22 cellular contexts compared by ENCODE assay signal in genomic region chr1:151002006-151002405, GRCh38. TPM values are rescaled to one million over a fixed set of nuclear protein-coding genes. Genes with fewer than 3 reads are reported as not detected.
DNase-seq lines count a peak whose midpoint lies in the region; ATAC-seq and TF ChIP-seq lines count a peak whose summit lies in the region.
"Had no signal": no experiment of that assay in that cellular context is flagged by ENCODE, and none has a peak within 500 bp of the region (broad histone marks: within the 10 kb centered on the region; RNA-seq: fewer than 3 reads in every experiment).

No MANE protein-coding gene starts in this region.

- no peaks in the 10 kb centered on the region for H3K27me3 Mint-ChIP-seq in activated CD4-positive, alpha-beta T cell treated with anti-CD3 and anti-CD28 coated beads, Interleukin-2, amount 10 ng/mL, durations not matched to agents 7 days and 5 days

- H3K27ac ChIP-seq in lower lobe of right lung (peak overlapping the region; percentile 39), Peyer's patch (no peak overlapping the region)

- intact Hi-C loops in lower lobe of right lung (cut with DNase I): no loop called here

- H3K27ac Mint-ChIP-seq in activated CD4-positive, alpha-beta T cell treated with anti-CD3 and anti-CD28 coated beads, Interleukin-2, amount 10 ng/mL, durations not matched to agents 7 days and 5 days: peak overlapping the region; percentile 20

- H3K27me3 ChIP-seq in lower lobe of right lung (ENCODE audit: low read depth) (no peaks in the 10 kb centered on the region), Peyer's patch (no peaks in the 10 kb centered on the region)
- H3K27me3 ChIP-seq: MG63, testis had no signal

- H3K4me1 ChIP-seq in lower lobe of right lung (peaks cover 48% of the 10 kb centered on the region), Peyer's patch (peaks cover 0 to 38% (median 3%) of the 10 kb centered on the region in 4 donors)

- DNase-seq in activated CD4-positive, alpha-beta T cell treated with anti-CD3 and anti-CD28 coated beads, Interleukin-2, amount 10 ng/mL, durations not matched to agents 7 days and 5 days: no peak
- no peak for DNase-seq in activated CD4-positive, alpha-beta T cell treated with anti-CD3 and anti-CD28 coated beads for 48 hours
- DNase-seq in CD1c-positive myeloid dendritic cell (ENCODE audit: extremely low spot score): peak; percentile 67
- DNase-seq in SKM-1 (lab: John Stamatoyannopoulos, UW; ENCODE audit: unreplicated experiment): peak; percentile 68
- no peak for DNase-seq in lower lobe of right lung
- no peak for DNase-seq in Peyer's patch
- no peak for DNase-seq in G401 (ENCODE audit: low spot score)
- DNase-seq: ACHN; activated CD4-positive, CD25-positive, alpha-beta regulatory T cell; activated effector memory CD4-positive, alpha-beta T cell treated with Interleukin-2 at 50 U/mL for 16 hours; COR-L47; GOT3; hippocampal formation; MG63; NCI-H187; T-helper 2 cell had no signal

- CTCF ChIA-PET in activated CD4-positive, alpha-beta T cell treated with anti-CD3 and anti-CD28 coated beads, Interleukin-2, amount 10 ng/mL, durations not matched to agents 7 days and 5 days (lab: Charles Lee): interaction anchor here (0.7 to 0.9 kb wide), 2 partner anchors 22 to 24 kb away, joined by 3 read pairs; no protein-coding TSS in a partner anchor

- no peaks in the 10 kb centered on the region for H3K9me3 Mint-ChIP-seq in activated CD4-positive, alpha-beta T cell treated with anti-CD3 and anti-CD28 coated beads, Interleukin-2, amount 10 ng/mL, durations not matched to agents 7 days and 5 days
- H3K9me3 Mint-ChIP-seq: neural crest cell had no signal

- TF ChIP-seq CTCF in lower lobe of right lung (IDR thresholded peaks at IDR 0.05) (no peak), Peyer's patch (IDR thresholded peaks at IDR 0.05) (no peak)

- H3K36me3 Mint-ChIP-seq in activated CD4-positive, alpha-beta T cell treated with anti-CD3 and anti-CD28 coated beads, Interleukin-2, amount 10 ng/mL, durations not matched to agents 7 days and 5 days (ENCODE audit: low read depth): peaks cover 35% of the 10 kb centered on the region

- H3K36me3 ChIP-seq in lower lobe of right lung: peaks cover 55% of the 10 kb centered on the region
- peaks cover 0 to 57% (median 0%) of the 10 kb centered on the region in 3 donors for H3K36me3 ChIP-seq in Peyer's patch
- H3K36me3 ChIP-seq: MG63 had no signal

- TF ChIP-seq POLR2A in Peyer's patch (IDR thresholded peaks at IDR 0.05): no peak

- in situ Hi-C loops in G401 (cut with HindIII; ENCODE audit: low sequenced_read_pairs): no loop called here

- H3K9me3 ChIP-seq in lower lobe of right lung: no peaks in the 10 kb centered on the region
- H3K9me3 ChIP-seq in Peyer's patch: no peaks in the 10 kb centered on the region
- H3K9me3 ChIP-seq: MG63, testis had no signal

- H3K4me1 Mint-ChIP-seq in activated CD4-positive, alpha-beta T cell treated with anti-CD3 and anti-CD28 coated beads, Interleukin-2, amount 10 ng/mL, durations not matched to agents 7 days and 5 days: peaks cover 66% of the 10 kb centered on the region

- POLR2A ChIA-PET in activated CD4-positive, alpha-beta T cell treated with anti-CD3 and anti-CD28 coated beads, Interleukin-2, amount 10 ng/mL, durations not matched to agents 7 days and 5 days (lab: Charles Lee): no interaction called here

- ATAC-seq in lower lobe of right lung (no peak), HG02840 (IDR thresholded peaks at IDR 0.05; ENCODE audit: low FRiP score, unreplicated experiment) (no peak)

- no peak overlapping the region for H3K4me3 ChIP-seq in lower lobe of right lung
- no peak overlapping the region for H3K4me3 ChIP-seq in Peyer's patch
- H3K4me3 ChIP-seq: MG63, testis had no signal

- H3K4me3 Mint-ChIP-seq in activated CD4-positive, alpha-beta T cell treated with anti-CD3 and anti-CD28 coated beads, Interleukin-2, amount 10 ng/mL, durations not matched to agents 7 days and 5 days: no peak overlapping the region

RNA-seq across cellular contexts. Expression of gene MINDY1, which starts 4.7 kb away (rescaled TPM):
- total RNA-seq in activated CD4-positive, alpha-beta T cell treated with anti-CD3 and anti-CD28 coated beads, Interleukin-2, amount 10 ng/mL, durations not matched to agents 7 days and 5 days: 10 to 100 TPM; 23.9 to 24.3 TPM
- 27.8 TPM for total RNA-seq in lower lobe of right lung
- total RNA-seq in Peyer's patch: 10 to 100 TPM; 37.1 to 76.4 (median 57.4) TPM
- total RNA-seq in G401 (2014; rRNA removed; shearing (Covaris generic)): 8.1 and 12.7 TPM in 2 replicates

RNA-seq across cellular contexts. Expression of gene PRUNE1, which starts 6.2 kb away (rescaled TPM):
- 10 to 100 TPM; 18.8 to 19.1 TPM for total RNA-seq in activated CD4-positive, alpha-beta T cell treated with anti-CD3 and anti-CD28 coated beads, Interleukin-2, amount 10 ng/mL, durations not matched to agents 7 days and 5 days
- total RNA-seq in lower lobe of right lung (21.4 TPM), Peyer's patch (10 to 100 TPM; 21.7 to 28.1 (median 25.1) TPM)
- 9.4 and 12.0 TPM in 2 replicates for total RNA-seq in G401 (2014; rRNA removed; shearing (Covaris generic))

RNA-seq across cellular contexts. Expression of gene ANXA9, which starts 19.9 kb away (rescaled TPM):
- under 1 TPM in 1 of 2 experiments, not detected in 1; 0.10 TPM for total RNA-seq in activated CD4-positive, alpha-beta T cell treated with anti-CD3 and anti-CD28 coated beads, Interleukin-2, amount 10 ng/mL, durations not matched to agents 7 days and 5 days
- 0.68 TPM for total RNA-seq in lower lobe of right lung
- total RNA-seq in Peyer's patch: 1 to 10 TPM in 1 of 4 donors, under 1 TPM in 1, not detected in 2; 0.67 to 1.7 TPM
- 2.7 and 3.6 TPM in 2 replicates for total RNA-seq in G401 (2014; rRNA removed; shearing (Covaris generic))
- total RNA-seq: Daoy, endothelial cell of umbilical vein, neural crest cell, pulmonary artery endothelial cell had no signal

RNA-seq across cellular contexts. Expression of gene CERS2, which starts 27.4 kb away (rescaled TPM):
- total RNA-seq in activated CD4-positive, alpha-beta T cell treated with anti-CD3 and anti-CD28 coated beads, Interleukin-2, amount 10 ng/mL, durations not matched to agents 7 days and 5 days: 100 to 1,000 TPM; 173 to 192 TPM
- total RNA-seq in lower lobe of right lung (297 TPM), Peyer's patch (100 to 1,000 TPM in 3 of 4 donors, 10 to 100 TPM in 1; 48.7 to 212 (median 156) TPM)
- 38.3 and 68.8 TPM in 2 replicates for total RNA-seq in G401 (2014; rRNA removed; shearing (Covaris generic))

RNA-seq across cellular contexts. Expression of gene BNIPL, which starts 34.4 kb away (rescaled TPM):
- total RNA-seq in activated CD4-positive, alpha-beta T cell treated with anti-CD3 and anti-CD28 coated beads, Interleukin-2, amount 10 ng/mL, durations not matched to agents 7 days and 5 days: 1 to 10 TPM in 1 of 2 experiments, under 1 TPM in 1; 0.99 to 1.5 TPM
- total RNA-seq in lower lobe of right lung (8.2 TPM), Peyer's patch (1 to 10 TPM in 2 of 4 donors, under 1 TPM in 1, not detected in 1; 0.70 to 8.4 (median 3.6) TPM)
- total RNA-seq in G401 (2014; rRNA removed; shearing (Covaris generic)): not detected in 2 replicates

Comparison
In these comparisons a context has a peak if more than half of its experiments do, and no peak if none do; other contexts are left out.
1. DNase-seq: peak in CD1c-positive myeloid dendritic cell (single experiment) and SKM-1 (single experiment); none in activated CD4-positive, alpha-beta T cell treated with anti-CD3 and anti-CD28 coated beads, Interleukin-2, amount 10 ng/mL, durations not matched to agents 7 days and 5 days (single experiment), activated CD4-positive, alpha-beta T cell treated with anti-CD3 and anti-CD28 coated beads for 48 hours (single experiment), lower lobe of right lung (single experiment), Peyer's patch (0 of 3) and G401 (single experiment).